In genomic region chr6:152984387-152984872, GRCh38 we compare ENCODE assay signal across 7 cellular contexts. TPM values are rescaled to one million over a fixed set of nuclear protein-coding genes. Genes with fewer than 3 reads are reported as not detected.
A peak's percentile ranks its signal among the peaks of the same experiment; 100 is the strongest.
DNase-seq lines count a peak whose midpoint lies in the region; ATAC-seq and TF ChIP-seq lines count a peak whose summit lies in the region.

No MANE protein-coding gene starts in this region.

- H3K36me3 ChIP-seq in HUES64 (ENCODE audit: insufficient read depth, low read length) (peaks cover 21% of the 10 kb centered on the region; the same call in 1 of the 2 replicates), ascending aorta (no peaks in the 10 kb centered on the region), mucosa of descending colon (ENCODE audit: low read depth) (no peaks in the 10 kb centered on the region)

- no peak for TF ChIP-seq CTCF in GM13976 (IDR thresholded peaks at IDR 0.05; ENCODE audit: borderline replicate concordance, control extremely low read depth, extremely low read depth, insufficient read depth, missing control alignments)
- no peak for TF ChIP-seq CTCF in ascending aorta (IDR thresholded peaks at IDR 0.05)
- TF ChIP-seq CTCF in mesothelial cell of epicardium (IDR thresholded peaks at IDR 0.05; ENCODE audit: unreplicated experiment) = no peak
- TF ChIP-seq CTCF in mucosa of descending colon (IDR thresholded peaks at IDR 0.05) = no peak

- no peaks in the 10 kb centered on the region for H3K27me3 Mint-ChIP-seq in mesothelial cell of epicardium (ENCODE audit: low read depth)

- no peaks in the 10 kb centered on the region for H3K9me3 ChIP-seq in HUES64 (ENCODE audit: insufficient read depth, low read depth, low read length)
- H3K9me3 ChIP-seq in ascending aorta = no peaks in the 10 kb centered on the region
- no peaks in the 10 kb centered on the region for H3K9me3 ChIP-seq in mucosa of descending colon

- peak; percentile 43 for DNase-seq in GM13976 (ENCODE audit: low spot score)
- DNase-seq in ascending aorta (ENCODE audit: low spot score in 2 of 2) = no peak
- no peak for DNase-seq in mesothelial cell of epicardium (ENCODE audit: low spot score in 2 of 2, unreplicated experiment in 2 of 2)
- DNase-seq in mucosa of descending colon = no peak
- DNase-seq in HUDEP-2 (lab: John Stamatoyannopoulos, UW; ENCODE audit: unreplicated experiment in 76 of 76) = no peak

- H3K27me3 ChIP-seq in HUES64 (ENCODE audit: insufficient read depth, low read length) (no peaks in the 10 kb centered on the region), ascending aorta (no peaks in the 10 kb centered on the region)

- no peaks in the 10 kb centered on the region for H3K9me3 Mint-ChIP-seq in mesothelial cell of epicardium

- H3K27ac ChIP-seq in HUES64 (ENCODE audit: low read depth, low read length) (no peak overlapping the region; the same call in 1 of the 2 replicates), ascending aorta (peak overlapping the region; percentile 85 to 90)

- peaks cover 25% of the 10 kb centered on the region for H3K4me1 ChIP-seq in HUES64 (ENCODE audit: insufficient read depth, low read length)
- peaks cover 12 to 13% of the 10 kb centered on the region in 2 donors for H3K4me1 ChIP-seq in ascending aorta
- peaks cover 21% of the 10 kb centered on the region for H3K4me1 ChIP-seq in mucosa of descending colon (ENCODE audit: low read depth)

- ATAC-seq in GM21447 (IDR thresholded peaks at IDR 0.05; ENCODE audit: unreplicated experiment) = peak; percentile 32
- no peak for ATAC-seq in mucosa of descending colon

- in situ Hi-C loops in GM13976 (cut with MboI; ENCODE audit: low sequenced_read_pairs, unreplicated experiment) = no loop called here

- H3K4me3 Mint-ChIP-seq in mesothelial cell of epicardium = peak overlapping the region; percentile 94

- 11% methylated on average over 7 of the region's 8 CpGs for WGBS in HUES64

- H3K27ac Mint-ChIP-seq in mesothelial cell of epicardium = peak overlapping the region; percentile 99

- H3K4me3 ChIP-seq in HUES64 (ENCODE audit: low read length) (peak overlapping the region; percentile 90), ascending aorta (peak overlapping the region; percentile 63 to 93), mucosa of descending colon (no peak overlapping the region)

- peaks cover 36% of the 10 kb centered on the region for H3K4me1 Mint-ChIP-seq in mesothelial cell of epicardium

- intact Hi-C loops in ascending aorta (cut with DNase I) (loop anchor here (5.0 to 10.0 kb wide), 2 partner anchors 38 to 600 kb away; no protein-coding TSS in a partner anchor), mucosa of descending colon (cut with DNase I, micrococcal nuclease) (no loop called here)

- H3K36me3 Mint-ChIP-seq in mesothelial cell of epicardium = peaks cover 5% of the 10 kb centered on the region

- peak overlapping the region; percentile 92 for H3K9ac ChIP-seq in HUES64 (ENCODE audit: low read depth, low read length)

RNA-seq across cellular contexts. Expression of gene FBXO5, which starts 1.6 kb away (rescaled TPM):
- 44.3 TPM for polyA plus RNA-seq in HUES64 (2013, experiment 1 of 2)
- polyA plus RNA-seq in HUES64 (2013, experiment 2 of 2) = 51.1 TPM
- not detected for total RNA-seq in ascending aorta
- total RNA-seq in mesothelial cell of epicardium = 16.6 to 17.7 TPM (median 17.1 TPM) in 3 replicates
- total RNA-seq in mucosa of descending colon = 1 to 10 TPM; 3.1 to 7.6 (median 5.5) TPM

RNA-seq across cellular contexts. Expression of gene MTRF1L, which starts 18.1 kb away (rescaled TPM):
- polyA plus RNA-seq in HUES64 (2013, experiment 1 of 2) = 18.6 TPM
- polyA plus RNA-seq in HUES64 (2013, experiment 2 of 2) = 14.8 TPM
- 105 TPM for total RNA-seq in ascending aorta
- 14.8 to 17.0 TPM (median 16.5 TPM) in 3 replicates for total RNA-seq in mesothelial cell of epicardium
- total RNA-seq in mucosa of descending colon = 10 to 100 TPM; 21.8 to 30.7 (median 22.2) TPM
